ENCODE assay signal across 14 cellular contexts in the genomic region with DNA sequence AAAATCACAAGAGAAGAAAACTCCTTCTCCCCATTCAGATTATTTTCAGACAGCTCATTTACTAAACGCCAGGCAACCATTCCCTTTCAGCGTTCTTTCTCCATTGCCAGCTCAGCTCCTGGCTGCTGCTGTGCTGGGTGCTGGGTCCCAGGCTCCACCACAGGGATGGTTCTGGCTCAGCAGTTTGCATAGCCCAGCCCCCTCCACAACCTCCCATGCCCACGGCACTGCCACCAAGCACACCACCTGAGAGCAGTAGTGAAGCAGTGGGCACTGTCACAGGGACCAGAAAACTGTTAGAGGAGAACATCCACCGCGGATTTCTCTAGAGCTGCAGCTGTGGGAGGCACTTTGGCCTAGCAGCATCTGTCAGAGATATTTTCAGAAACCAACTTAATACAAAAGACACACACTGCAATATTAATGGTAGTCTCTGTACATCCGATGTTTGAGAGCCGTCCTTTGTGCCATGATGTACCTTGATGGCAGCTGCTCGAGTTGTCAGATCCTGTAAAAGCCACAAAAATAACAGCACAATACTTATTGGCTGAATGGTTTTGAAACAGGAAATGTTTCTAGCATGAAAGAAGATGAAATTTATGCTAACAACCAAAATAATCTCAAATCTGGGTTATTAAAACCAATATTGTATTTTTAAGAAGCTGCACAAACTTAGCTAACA.
DNase-seq lines count a peak whose midpoint lies in the region; ATAC-seq and TF ChIP-seq lines count a peak whose summit lies in the region.
"Had no signal": no experiment of that assay in that cellular context is flagged by ENCODE, and none has a peak within 500 bp of the region (broad histone marks: within the 10 kb centered on the region; RNA-seq: fewer than 3 reads in every experiment).

No MANE protein-coding gene starts in this region.

- H3K27me3 ChIP-seq in upper lobe of right lung = no peaks in the 10 kb centered on the region
- H3K27me3 ChIP-seq: pancreas, testis had no signal

- H3K36me3 ChIP-seq in upper lobe of right lung = no peaks in the 10 kb centered on the region
- H3K36me3 ChIP-seq: pancreas had no signal

- no peaks in the 10 kb centered on the region for H3K9me3 ChIP-seq in upper lobe of right lung
- H3K9me3 ChIP-seq: pancreas, testis had no signal

- no peaks in the 10 kb centered on the region for H3K4me1 ChIP-seq in upper lobe of right lung
- H3K4me1 ChIP-seq: pancreas, testis had no signal

- peak overlapping the region; percentile 27 for H3K27ac ChIP-seq in upper lobe of right lung
- H3K27ac ChIP-seq: pancreas, testis had no signal

- no peak for DNase-seq in Right ventricle myocardium superior
- DNase-seq in left ventricle myocardium superior = no peak
- peak; percentile 22 to 36 for DNase-seq in activated T-cell treated with anti-CD3 and anti-CD28 coated beads, Interleukin-2, amount 50 U/mL, for 48 hours
- peak; percentile 6 for DNase-seq in middle frontal gyrus (ENCODE audit: extremely low spot score, low spot score)
- no peak for DNase-seq in upper lobe of right lung
- DNase-seq in NOMO-1 (lab: John Stamatoyannopoulos, UW; ENCODE audit: unreplicated experiment in 2 of 2) = no peak
- DNase-seq: AML-193, kidney glomerular epithelial cell, NCI-H1694, pancreas, PC-3, testis had no signal

- no peak overlapping the region for H3K4me3 ChIP-seq in upper lobe of right lung
- H3K4me3 ChIP-seq: pancreas, testis had no signal

- TF ChIP-seq CTCF in upper lobe of right lung (IDR thresholded peaks at IDR 0.05) = no peak

- intact Hi-C loops in Right ventricle myocardium superior (cut with DNase I) (no loop called here), left ventricle myocardium superior (cut with micrococcal nuclease) (no loop called here), upper lobe of right lung (cut with DNase I) (no loop called here)

- peak; percentile 41 for ATAC-seq in Right ventricle myocardium superior (ENCODE audit: poor library complexity)
- ATAC-seq in left ventricle myocardium superior = no peak
- ATAC-seq in upper lobe of right lung = peak; percentile 39
- no peak for ATAC-seq in HG02588 (IDR thresholded peaks at IDR 0.05; ENCODE audit: unreplicated experiment)
- ATAC-seq in GM21529 (IDR thresholded peaks at IDR 0.05; ENCODE audit: unreplicated experiment) = no peak
- ATAC-seq: PC-3 had no signal

Comparison
In these comparisons a context has a peak if more than half of its experiments do, and no peak if none do; other contexts are left out.
1. ATAC-seq: peak in Right ventricle myocardium superior (single experiment) and upper lobe of right lung (single experiment); none in left ventricle myocardium superior (single experiment), HG02588 (single experiment) and GM21529 (single experiment).
2. DNase-seq: peak in activated T-cell treated with anti-CD3 and anti-CD28 coated beads, Interleukin-2, amount 50 U/mL, for 48 hours (2 of 2) and middle frontal gyrus (single experiment); none in Right ventricle myocardium superior (single experiment), left ventricle myocardium superior (single experiment), upper lobe of right lung (single experiment) and NOMO-1 (0 of 2).